ENCODE assay signal across 11 cellular contexts in the genomic region with DNA sequence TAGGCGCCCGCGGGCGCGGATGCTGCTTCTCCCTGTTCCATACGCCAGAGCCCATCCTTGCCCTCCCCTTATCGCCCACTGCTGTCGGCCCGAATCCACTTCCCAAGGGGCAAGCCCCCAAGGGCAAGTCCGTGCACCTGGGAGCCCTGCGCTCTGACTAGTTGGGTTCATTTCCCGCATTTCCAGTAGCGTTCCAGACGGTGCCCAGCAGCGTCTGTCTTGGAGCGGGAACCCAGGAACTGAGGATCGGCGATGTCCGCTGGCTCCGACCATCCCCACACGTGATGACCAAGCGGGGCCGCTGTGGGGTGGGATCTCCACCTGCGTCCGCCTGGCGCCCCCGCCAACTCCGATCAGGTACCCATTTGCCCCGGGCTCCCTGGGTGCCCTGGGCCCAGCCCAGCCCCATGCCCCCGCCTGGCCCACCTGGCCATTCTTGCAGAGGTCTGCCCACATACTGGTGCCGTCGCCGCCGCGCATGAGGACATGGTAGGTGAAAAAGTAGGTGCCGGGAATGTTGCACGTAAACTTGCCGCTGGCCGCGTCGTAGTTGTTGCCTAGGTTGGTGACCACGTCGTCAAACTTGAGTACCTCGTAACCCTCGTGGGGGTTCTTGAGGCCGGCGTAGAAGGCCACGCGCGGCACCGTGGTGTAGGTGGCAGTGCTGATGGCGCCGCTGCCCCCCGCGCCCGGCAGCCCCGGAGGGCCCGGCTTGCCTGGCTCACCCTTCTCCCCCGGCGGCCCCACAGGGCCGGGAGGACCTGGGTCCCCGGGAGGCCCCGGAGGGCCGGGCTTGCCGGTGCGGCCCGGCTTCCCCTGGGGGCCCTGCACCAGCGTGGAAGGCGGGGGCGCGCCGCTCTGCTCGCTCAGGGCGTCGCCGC. TPM values are rescaled to one million over a fixed set of nuclear protein-coding genes. Genes with fewer than 3 reads are reported as not detected.
A peak's percentile ranks its signal among the peaks of the same experiment; 100 is the strongest.
DNase-seq lines count a peak whose midpoint lies in the region; ATAC-seq, FAIRE-seq and TF ChIP-seq lines count a peak whose summit lies in the region.
"Had no signal": no experiment of that assay in that cellular context is flagged by ENCODE, and none has a peak within 500 bp of the region (broad histone marks: within the 10 kb centered on the region; RNA-seq: fewer than 3 reads in every experiment).

No MANE protein-coding gene starts in this region.

- no peak for TF ChIP-seq POLR2A in uterus (IDR thresholded peaks at IDR 0.05)

- FAIRE-seq in kidney (lab: Jason Lieb, UNC) = no peak
- FAIRE-seq: G401.6 had no signal

- no peaks in the 10 kb centered on the region for H3K9me3 Mint-ChIP-seq in WTC11

- peak overlapping the region; percentile 69 for H3K4me3 Mint-ChIP-seq in WTC11

- intact Hi-C loops in left ventricle myocardium inferior (cut with micrococcal nuclease) = no loop called here
- intact Hi-C loops in left ventricle myocardium superior (cut with micrococcal nuclease) = no loop called here
- intact Hi-C loops in kidney (cut with DNase I) = no loop called here
- intact Hi-C loops in upper lobe of right lung (cut with DNase I) = no loop called here
- intact Hi-C loops in uterus (cut with DNase I; ENCODE audit: low total_unique reads) = no loop called here
- intact Hi-C loops in aorta (cut with DNase I) = loop anchor here in 1 of 2 donors (5.0 kb wide), 1 partner anchor 55 kb away; no protein-coding TSS in a partner anchor

- H3K36me3 ChIP-seq in left ventricle myocardium inferior (no peaks in the 10 kb centered on the region), kidney (ENCODE audit: control insufficient read depth in 1 of 2, insufficient read depth in 2 of 2, low read length in 2 of 2) (no peaks in the 10 kb centered on the region), upper lobe of right lung (no peaks in the 10 kb centered on the region), uterus (no peaks in the 10 kb centered on the region), aorta (ENCODE audit: control insufficient read depth in 1 of 2, insufficient read depth in 2 of 2, low read length in 1 of 2) (no peaks in the 10 kb centered on the region)
- H3K36me3 ChIP-seq: adrenal gland had no signal

- H3K4me1 ChIP-seq in left ventricle myocardium inferior (peaks cover 36% of the 10 kb centered on the region), kidney (ENCODE audit: control insufficient read depth in 1 of 2, insufficient read depth in 1 of 2, low read depth in 1 of 2, low read length in 2 of 2) (peaks cover 0 to 8% of the 10 kb centered on the region in 2 donors), upper lobe of right lung (peaks cover 24% of the 10 kb centered on the region), uterus (peaks cover 0 to 19% of the 10 kb centered on the region in 2 donors), aorta (ENCODE audit: control insufficient read depth in 1 of 2, insufficient read depth in 2 of 2, low read length in 2 of 2) (no peaks in the 10 kb centered on the region)

- H3K9me3 ChIP-seq in left ventricle myocardium inferior (replicated peaks) (no peaks in the 10 kb centered on the region), kidney (ENCODE audit: control insufficient read depth in 1 of 2, low read length in 2 of 2) (no peaks in the 10 kb centered on the region), upper lobe of right lung (no peaks in the 10 kb centered on the region), uterus (no peaks in the 10 kb centered on the region), aorta (ENCODE audit: control insufficient read depth, low read length) (no peaks in the 10 kb centered on the region)
- H3K9me3 ChIP-seq: adrenal gland had no signal

- H3K36me3 Mint-ChIP-seq in WTC11 = no peaks in the 10 kb centered on the region

- no peak overlapping the region for H3K27ac Mint-ChIP-seq in WTC11

- CTCF ChIA-PET in WTC11 (lab: Charles Lee) = interaction anchor here (0.6 to 5.5 kb wide), 16 partner anchors 9 to 230 kb away, joined by 3 to 117 read pairs (median 5); partner anchors contain the start of gene ACBD4

- 4% methylated on average over 59 to 76 of the region's 76 CpGs for WGBS in aorta, 2 donors

- DNase-seq in left ventricle myocardium inferior = no peak
- no peak for DNase-seq in left ventricle myocardium superior
- DNase-seq in WTC11 (ENCODE audit: low spot score) = peak; percentile 35
- DNase-seq in kidney = peak; percentile 80
- no peak for DNase-seq in upper lobe of right lung
- DNase-seq in uterus = no peak
- DNase-seq in aorta = no peak
- DNase-seq in H4 (ENCODE audit: low spot score) = no peak

- H3K27me3 ChIP-seq in left ventricle myocardium inferior (ENCODE audit: low read depth) (peaks cover 79% of the 10 kb centered on the region), upper lobe of right lung (peaks cover 70% of the 10 kb centered on the region), uterus (peaks cover 19 to 23% of the 10 kb centered on the region in 2 donors), aorta (ENCODE audit: control insufficient read depth in 1 of 2, insufficient read depth in 2 of 2, low read length in 1 of 2) (no peaks in the 10 kb centered on the region)

- H3K27ac ChIP-seq in left ventricle myocardium inferior (replicated peaks) (no peak overlapping the region), kidney (ENCODE audit: low read depth in 2 of 2, low read length in 2 of 2) (no peak overlapping the region), upper lobe of right lung (no peak overlapping the region), uterus (no peak overlapping the region), aorta (ENCODE audit: low read depth in 1 of 2, low read length in 2 of 2) (no peak overlapping the region)
- H3K27ac ChIP-seq: adrenal gland had no signal

- H3K27me3 Mint-ChIP-seq in WTC11 (ENCODE audit: low read depth) = peaks cover 77% of the 10 kb centered on the region

- TF ChIP-seq CTCF in left ventricle myocardium inferior (IDR thresholded peaks at IDR 0.05; ENCODE audit: borderline replicate concordance) (no peak), WTC11 (IDR thresholded peaks at IDR 0.05) (no peak), kidney (IDR thresholded peaks at IDR 0.05; ENCODE audit: borderline replicate concordance, extremely low read depth, insufficient read depth) (no peak), upper lobe of right lung (IDR thresholded peaks at IDR 0.05) (no peak), uterus (IDR thresholded peaks at IDR 0.05) (no peak)

- peaks cover 29% of the 10 kb centered on the region for H3K4me1 Mint-ChIP-seq in WTC11

- H3K9ac ChIP-seq in kidney (ENCODE audit: low read length in 2 of 2) = no peak overlapping the region

- H3K4me3 ChIP-seq in left ventricle myocardium inferior (peak overlapping the region; percentile 51), kidney (ENCODE audit: low read length in 2 of 2) (no peak overlapping the region), upper lobe of right lung (peak overlapping the region; percentile 8), uterus (no peak overlapping the region), aorta (ENCODE audit: low read length in 2 of 2) (no peak overlapping the region)

- no peak for ATAC-seq in left ventricle myocardium superior
- ATAC-seq in WTC11 = no peak
- no peak for ATAC-seq in upper lobe of right lung
- ATAC-seq in aorta (ENCODE audit: low FRiP score) = no peak

- POLR2A ChIA-PET in WTC11 (lab: Charles Lee) = no interaction called here

TF ChIP-seq in WTC11, 78 proteins besides CTCF, POLR2A, EP300 and RAD21 (continues in another document):
- TF ChIP-seq, protein P1, sequence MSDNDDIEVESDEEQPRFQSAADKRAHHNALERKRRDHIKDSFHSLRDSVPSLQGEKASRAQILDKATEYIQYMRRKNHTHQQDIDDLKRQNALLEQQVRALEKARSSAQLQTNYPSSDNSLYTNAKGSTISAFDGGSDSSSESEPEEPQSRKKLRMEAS (CRISPR knock-in tag; IDR thresholded peaks at IDR 0.05) = peak; percentile 61; the same call in 1 of the 2 replicates
- peak; percentile 31; the same call in 1 of the 2 replicates for TF ChIP-seq USF2 (CRISPR knock-in tag; IDR thresholded peaks at IDR 0.05)
- no peak for TF ChIP-seq SMAD3 (CRISPR knock-in tag; IDR thresholded peaks at IDR 0.05; ENCODE audit: borderline replicate concordance)
- no peak for TF ChIP-seq ATF1 (CRISPR knock-in tag; IDR thresholded peaks at IDR 0.05)
- 0 out of 2 replicates have a peak, but pooled peaks have one; percentile 48 for TF ChIP-seq TCF7 (CRISPR knock-in tag; IDR thresholded peaks at IDR 0.05; ENCODE audit: low read depth)

RNA-seq across cellular contexts. Expression of gene C1QL1, which starts 0.8 kb away (rescaled TPM):
- 0.74 TPM for total RNA-seq in left ventricle myocardium inferior
- total RNA-seq in left ventricle myocardium superior = 15.2 TPM
- total RNA-seq in WTC11 (2021) = 13.4 to 16.8 TPM (median 15.6 TPM) in 3 replicates
- total RNA-seq in kidney = 0.76 TPM
- polyA plus RNA-seq in kidney (ENCODE audit: insufficient read depth, low read depth, low replicate concordance) = 25.4 TPM
- total RNA-seq in upper lobe of right lung = 0.52 TPM
- 10 to 100 TPM in 1 of 4 donors, 1 to 10 TPM in 1, under 1 TPM in 1, not detected in 1; 0.51 to 20.3 (median 3.3) TPM for total RNA-seq in uterus
- total RNA-seq in aorta = 1 to 10 TPM in 1 of 2 donors, not detected in 1; 1.3 TPM
- polyA plus RNA-seq in aorta = not detected
- total RNA-seq in H4 (2014; rRNA removed; shearing (Covaris generic)) = 5.3 and 7.1 TPM in 2 replicates

RNA-seq across cellular contexts. Expression of gene KIF18B, which starts 19.7 kb away (rescaled TPM):
- total RNA-seq in left ventricle myocardium inferior (0.49 TPM), left ventricle myocardium superior (3.2 TPM), WTC11 (2021) (62.2 to 82.2 TPM (median 66.3 TPM) in 3 replicates), kidney (0.44 TPM), upper lobe of right lung (0.32 TPM), uterus (1 to 10 TPM in 1 of 4 donors, not detected in 3; 4.4 TPM), aorta (1 to 10 TPM in 1 of 2 donors, under 1 TPM in 1; 0.16 to 1.7 TPM)
- polyA plus RNA-seq in kidney (ENCODE audit: insufficient read depth, low read depth, low replicate concordance) (not detected), aorta (under 1 TPM in 1 of 2 donors, not detected in 1; 0.05 TPM)
- total RNA-seq in H4 (2014; rRNA removed; shearing (Covaris generic)) = 4.5 and 4.9 TPM in 2 replicates

RNA-seq across cellular contexts. Expression of gene GFAP, which starts 52.0 kb away (rescaled TPM):
- total RNA-seq in left ventricle myocardium inferior = 4.1 TPM
- total RNA-seq in left ventricle myocardium superior = 4.2 TPM
- 1.5 to 2.2 TPM (median 1.6 TPM) in 3 replicates for total RNA-seq in WTC11 (2021)
- 1.4 TPM for total RNA-seq in kidney
- 2.3 TPM for polyA plus RNA-seq in kidney (ENCODE audit: insufficient read depth, low read depth, low replicate concordance)
- not detected for total RNA-seq in upper lobe of right lung
- total RNA-seq in uterus = 1 to 10 TPM in 1 of 4 donors, not detected in 3; 3.7 TPM
- total RNA-seq in aorta = 10 to 100 TPM in 1 of 2 donors, 1 to 10 TPM in 1; 2.3 to 17.6 TPM
- 1 to 10 TPM; 1.4 to 7.9 TPM for polyA plus RNA-seq in aorta
- total RNA-seq in H4 (2014; rRNA removed; shearing (Covaris generic)) = not detected in 2 replicates
- total RNA-seq: esophagus mucosa had no signal

Comparison
In these comparisons a context has a peak if more than half of its experiments do, and no peak if none do; other contexts are left out.
1. DNase-seq: peak in WTC11 (single experiment) and kidney (single experiment); none in left ventricle myocardium inferior (single experiment), left ventricle myocardium superior (single experiment), upper lobe of right lung (single experiment), uterus (0 of 2), aorta (0 of 2) and H4 (single experiment).
2. H3K4me3 ChIP-seq: peak in left ventricle myocardium inferior (single experiment) and upper lobe of right lung (single experiment); none in kidney (0 of 2), uterus (0 of 2) and aorta (0 of 2).
3. RNA of gene KIF18B, which starts 19.7 kb away (total RNA-seq): 62.2 to 82.2 TPM in WTC11; 4.5 to 4.9 TPM in H4, 3.2 TPM in left ventricle myocardium superior (single experiment), 0.16 to 1.7 TPM in aorta, 0.49 TPM in left ventricle myocardium inferior (single experiment), 0.44 TPM in kidney (single experiment), 0.32 TPM in upper lobe of right lung (single experiment) and 4.4 TPM in uterus; every median in the first group is over 10 times any median in the second.